In genomic region chr16:21987498-21987897, GRCh38 we compare ENCODE assay signal across 15 cellular contexts. TPM values are rescaled to one million over a fixed set of nuclear protein-coding genes. Genes with fewer than 3 reads are reported as not detected.
"Had no signal": no experiment of that assay in that cellular context is flagged by ENCODE, and none has a peak within 500 bp of the region (broad histone marks: within the 10 kb centered on the region; RNA-seq: fewer than 3 reads in every experiment).

No MANE protein-coding gene starts in this region.

- H3K27me3 Mint-ChIP-seq: activated naive CD4-positive, alpha-beta T cell treated with anti-CD3 and anti-CD28 coated beads, Interleukin-2, amount 10 ng/mL, durations not matched to agents 7 days and 5 days; progenitor cell of endocrine pancreas had no signal

- H3K4me3 Mint-ChIP-seq: activated naive CD4-positive, alpha-beta T cell treated with anti-CD3 and anti-CD28 coated beads, Interleukin-2, amount 10 ng/mL, durations not matched to agents 7 days and 5 days; nephron had no signal

- H3K27ac Mint-ChIP-seq: activated naive CD4-positive, alpha-beta T cell treated with anti-CD3 and anti-CD28 coated beads, Interleukin-2, amount 10 ng/mL, durations not matched to agents 7 days and 5 days; progenitor cell of endocrine pancreas had no signal

- ATAC-seq: left lobe of liver had no signal

- DNase-seq: activated CD4-positive, alpha-beta T cell treated with anti-CD3 and anti-CD28 coated beads for 4 hours; activated naive CD4-positive, alpha-beta T cell treated with anti-CD3 and anti-CD28 coated beads, Interleukin-2, amount 10 ng/mL, durations not matched to agents 7 days and 5 days; esophagus squamous epithelium; foreskin fibroblast; mesendoderm; occipital lobe; sigmoid colon; stimulated activated CD4-positive, alpha-beta T cell treated with anti-CD3 and anti-CD28 coated beads, Interleukin-2, amount 100 ng/mL, for 24 hours; stimulated activated naive CD4-positive, alpha-beta T cell treated with Interleukin-2 at 50 U/mL for 16 hours; T1000; upper lobe of left lung had no signal

- H3K4me1 ChIP-seq: sigmoid colon had no signal

- H3K27me3 ChIP-seq: esophagus squamous epithelium, sigmoid colon, upper lobe of left lung had no signal

- H3K9me3 Mint-ChIP-seq: activated naive CD4-positive, alpha-beta T cell treated with anti-CD3 and anti-CD28 coated beads, Interleukin-2, amount 10 ng/mL, durations not matched to agents 7 days and 5 days; nephron had no signal

- H3K4me3 ChIP-seq: esophagus squamous epithelium, sigmoid colon, upper lobe of left lung had no signal

- H3K9me3 ChIP-seq: esophagus squamous epithelium, sigmoid colon, upper lobe of left lung had no signal

- H3K27ac ChIP-seq: esophagus squamous epithelium, upper lobe of left lung, VCaP had no signal

RNA-seq across cellular contexts. Expression of gene PDZD9, which starts 13.4 kb away (rescaled TPM):
- total RNA-seq: esophagus squamous epithelium, left lobe of liver, occipital lobe, progenitor cell of endocrine pancreas, sigmoid colon, upper lobe of left lung had no signal
